ENCODE assay signal across 15 cellular contexts in the genomic region with DNA sequence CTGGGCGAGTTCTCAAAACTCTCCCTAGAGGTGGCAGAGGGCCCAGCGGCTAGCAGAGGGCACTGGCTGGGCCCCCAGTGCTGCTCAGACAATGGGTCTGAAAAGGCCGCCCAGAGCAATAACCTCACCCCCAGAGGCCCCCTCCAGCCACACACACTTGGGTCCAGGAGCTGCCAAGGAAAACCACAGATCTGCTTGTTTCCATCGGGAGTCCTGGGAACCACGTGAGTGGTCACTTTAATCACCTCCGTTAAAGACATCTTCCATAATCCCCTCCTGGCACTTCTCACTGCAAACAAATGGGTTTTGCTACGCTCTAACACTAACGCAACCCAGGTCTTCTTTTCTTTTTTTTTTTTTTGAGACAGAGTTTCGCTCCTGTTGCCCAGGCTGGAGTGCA.
"Had no signal": no experiment of that assay in that cellular context is flagged by ENCODE, and none has a peak within 500 bp of the region (broad histone marks: within the 10 kb centered on the region; RNA-seq: fewer than 3 reads in every experiment).

No MANE protein-coding gene starts in this region.

- H3K27ac ChIP-seq: gastroesophageal sphincter, heart right ventricle, lower lobe of right lung, neutrophil, prostate gland, right lobe of liver, thoracic aorta, upper lobe of right lung had no signal

- H3K27me3 ChIP-seq: gastroesophageal sphincter, heart right ventricle, neutrophil, right lobe of liver, upper lobe of right lung had no signal

- H3K4me3 Mint-ChIP-seq: activated naive CD8-positive, alpha-beta T cell treated with anti-CD3 and anti-CD28 coated beads, Interleukin-2, amount 10 ng/mL, durations not matched to agents 7 days and 5 days; mesothelial cell of epicardium; T-helper 2 cell treated with Interferon-gamma antibody and Interleukin-4, amounts not matched to agents 5 μg/mL and 100 μg/mL, for 36 hours had no signal

- H3K36me3 ChIP-seq: prostate gland, right lobe of liver had no signal

- H3K4me3 ChIP-seq: gastroesophageal sphincter, heart right ventricle, lower lobe of right lung, prostate gland, right lobe of liver, thoracic aorta, upper lobe of right lung had no signal

- H3K9me3 Mint-ChIP-seq: activated naive CD8-positive, alpha-beta T cell treated with anti-CD3 and anti-CD28 coated beads, Interleukin-2, amount 10 ng/mL, durations not matched to agents 7 days and 5 days; mesothelial cell of epicardium; T-helper 2 cell treated with Interferon-gamma antibody and Interleukin-4, amounts not matched to agents 5 μg/mL and 100 μg/mL, for 36 hours had no signal

- H3K27ac Mint-ChIP-seq: activated naive CD8-positive, alpha-beta T cell treated with anti-CD3 and anti-CD28 coated beads, Interleukin-2, amount 10 ng/mL, durations not matched to agents 7 days and 5 days; mesothelial cell of epicardium; T-helper 2 cell treated with Interferon-gamma antibody and Interleukin-4, amounts not matched to agents 5 μg/mL and 100 μg/mL, for 36 hours had no signal

- H3K4me1 Mint-ChIP-seq: activated naive CD8-positive, alpha-beta T cell treated with anti-CD3 and anti-CD28 coated beads, Interleukin-2, amount 10 ng/mL, durations not matched to agents 7 days and 5 days had no signal

- H3K27me3 Mint-ChIP-seq: activated naive CD8-positive, alpha-beta T cell treated with anti-CD3 and anti-CD28 coated beads, Interleukin-2, amount 10 ng/mL, durations not matched to agents 7 days and 5 days had no signal

- H3K4me1 ChIP-seq: gastroesophageal sphincter, lower lobe of right lung, prostate gland, right lobe of liver, upper lobe of right lung had no signal

- H3K9me3 ChIP-seq: gastroesophageal sphincter, heart right ventricle, lower lobe of right lung, neutrophil, prostate gland, right lobe of liver, thoracic aorta, upper lobe of right lung had no signal

- DNase-seq: activated naive CD4-positive, alpha-beta T cell; activated naive CD8-positive, alpha-beta T cell treated with anti-CD3 and anti-CD28 coated beads, Interleukin-2, amount 10 ng/mL, durations not matched to agents 7 days and 5 days; aorta; erythroblast; heart right ventricle; left colon; lower lobe of right lung; right lobe of liver; upper lobe of right lung had no signal
